In the genomic region with DNA sequence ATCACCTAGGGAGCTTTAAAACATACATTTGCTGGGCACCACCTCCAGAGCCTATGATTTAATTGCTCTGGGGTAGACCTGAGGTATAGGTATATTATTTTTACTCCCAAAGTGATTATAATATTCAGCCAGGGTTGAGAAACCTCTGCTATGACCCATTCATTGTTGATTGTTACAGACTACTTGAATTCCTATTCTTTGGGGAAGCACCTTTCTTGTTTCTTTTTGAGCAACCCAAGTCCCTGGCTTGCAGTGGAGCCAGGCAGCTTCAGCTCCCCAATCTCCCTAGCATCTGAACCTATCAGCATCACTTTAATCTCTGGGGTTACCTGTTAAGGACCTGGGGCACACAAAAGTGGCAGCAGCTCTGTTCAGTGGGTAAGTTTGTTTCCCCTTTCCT, we compare ENCODE assay signal across 20 cellular contexts. TPM values are rescaled to one million over a fixed set of nuclear protein-coding genes. Genes with fewer than 3 reads are reported as not detected.
DNase-seq lines count a peak whose midpoint lies in the region; ATAC-seq and TF ChIP-seq lines count a peak whose summit lies in the region.
"Had no signal": no experiment of that assay in that cellular context is flagged by ENCODE, and none has a peak within 500 bp of the region (broad histone marks: within the 10 kb centered on the region; RNA-seq: fewer than 3 reads in every experiment).

No MANE protein-coding gene starts in this region.

- H3K79me2 ChIP-seq in hepatocyte: no peaks in the 10 kb centered on the region

- ATAC-seq in GM19351 (IDR thresholded peaks at IDR 0.05; ENCODE audit: unreplicated experiment) (peak; percentile 52), HG03442 (IDR thresholded peaks at IDR 0.05; ENCODE audit: unreplicated experiment) (peak; percentile 67)
- ATAC-seq: activated naive CD4-positive, alpha-beta T cell treated with anti-CD3 and anti-CD28 coated beads, Interleukin-2, amount 50 U/mL, for 72 hours; activated T-cell treated with anti-CD3 and anti-CD28 coated beads, Interleukin-2, amount 50 U/mL, for 72 hours; CD8-positive, alpha-beta T cell; gastrocnemius medialis; right lobe of liver had no signal

- peak overlapping the region in 1 of 2 donors; percentile 37 for H3K9ac ChIP-seq in stomach smooth muscle (ENCODE audit: low read length in 2 of 2)

- no peak for TF ChIP-seq CTCF in hepatocyte (IDR thresholded peaks at IDR 0.05; ENCODE audit: poor library complexity)

- peak overlapping the region; percentile 60 for H3K4me2 ChIP-seq in hepatocyte

- peaks cover 9% of the 10 kb centered on the region for H3K4me1 ChIP-seq in hepatocyte (ENCODE audit: insufficient read depth)
- peaks cover 16% of the 10 kb centered on the region for H3K4me1 ChIP-seq in stomach smooth muscle (ENCODE audit: control insufficient read depth, insufficient read depth, low read length)
- H3K4me1 ChIP-seq: right lobe of liver had no signal

- H3K9me2 ChIP-seq in hepatocyte (replicated peaks; ENCODE audit: insufficient read depth): no peaks in the 10 kb centered on the region

- H4K20me1 ChIP-seq in hepatocyte (ENCODE audit: insufficient read depth, poor library complexity, severe bottlenecking): no peaks in the 10 kb centered on the region

- H2AFZ ChIP-seq in hepatocyte: no peak overlapping the region

- H3K27me3 ChIP-seq in hepatocyte (no peaks in the 10 kb centered on the region), stomach smooth muscle (ENCODE audit: control insufficient read depth in 1 of 2, insufficient read depth in 2 of 2, low read length in 2 of 2) (no peaks in the 10 kb centered on the region)
- H3K27me3 ChIP-seq: gastrocnemius medialis, right lobe of liver had no signal

- H3K9me3 ChIP-seq in hepatocyte (ENCODE audit: low read depth): no peaks in the 10 kb centered on the region
- no peaks in the 10 kb centered on the region for H3K9me3 ChIP-seq in stomach smooth muscle (ENCODE audit: control insufficient read depth in 2 of 2, low read length in 2 of 2)
- H3K9me3 ChIP-seq: gastrocnemius medialis, mucosa of descending colon, right lobe of liver had no signal

- DNase-seq in hepatocyte (ENCODE audit: low spot score) (no peak), NCI-H128 (lab: John Stamatoyannopoulos, UW; ENCODE audit: unreplicated experiment) (no peak), NCI-H2029 treated with DMSO at 0.1 percent for 48 hours (lab: John Stamatoyannopoulos, UW) (no peak), NOMO-1 treated with DMSO at 0.1 percent for 48 hours (lab: John Stamatoyannopoulos, UW; ENCODE audit: unreplicated experiment) (no peak)
- DNase-seq in activated naive CD4-positive, alpha-beta T cell treated with Interleukin-2 at 50 U/mL for 16 hours: no peak
- DNase-seq: activated T-cell treated with anti-CD3 and anti-CD28 coated beads, Interleukin-2, amount 50 U/mL, for 72 hours; CD8-positive, alpha-beta T cell; DMS79 treated with DMSO at 0.1 percent for 48 hours; gastrocnemius medialis; mucosa of descending colon; NCI-H2081 treated with DMSO at 0.1 percent for 48 hours; NCI-H524 treated with DMSO at 0.1 percent for 48 hours; occipital lobe; right lobe of liver; SIG-M5; stimulated activated CD4-positive, alpha-beta T cell treated with anti-CD3 and anti-CD28 coated beads, Interleukin-1b, Interleukin-23, amount 100 ng/mL, for 48 hours had no signal

- H3K27ac ChIP-seq in hepatocyte (no peak overlapping the region), stomach smooth muscle (ENCODE audit: low read length) (peak overlapping the region; percentile 58)
- H3K27ac ChIP-seq: right lobe of liver had no signal

- H3K4me3 ChIP-seq in hepatocyte (no peak overlapping the region), stomach smooth muscle (ENCODE audit: low read length in 2 of 2) (peak overlapping the region in 1 of 2 donors; percentile 40)
- H3K4me3 ChIP-seq: gastrocnemius medialis, mucosa of descending colon, right lobe of liver had no signal

- H3K36me3 ChIP-seq in hepatocyte (replicated peaks; ENCODE audit: insufficient read depth, low read depth) (no peaks in the 10 kb centered on the region), stomach smooth muscle (ENCODE audit: control insufficient read depth in 2 of 2, insufficient read depth in 2 of 2, low read length in 2 of 2) (no peaks in the 10 kb centered on the region)
- H3K36me3 ChIP-seq: gastrocnemius medialis, right lobe of liver had no signal

RNA-seq across cellular contexts. Expression of gene PRKG1, which starts 8.6 kb away (rescaled TPM):
- total RNA-seq in hepatocyte: 8.1 and 12.3 TPM in 2 replicates
- 4.0 and 5.0 TPM in 2 replicates for polyA plus RNA-seq in hepatocyte
- total RNA-seq: activated naive CD4-positive, alpha-beta T cell treated with anti-CD3 and anti-CD28 coated beads, Interleukin-2, amount 50 U/mL, for 72 hours; activated T-cell treated with anti-CD3 and anti-CD28 coated beads, Interleukin-2, amount 50 U/mL, for 72 hours; CD8-positive, alpha-beta T cell had no signal
